Comparison of ENCODE assay signal across 11 cellular contexts in genomic region chrX:19332983-19333382, GRCh38. TPM values are rescaled to one million over a fixed set of nuclear protein-coding genes. Genes with fewer than 3 reads are reported as not detected.
DNase-seq lines count a peak whose midpoint lies in the region; ATAC-seq and TF ChIP-seq lines count a peak whose summit lies in the region.
"Had no signal": no experiment of that assay in that cellular context is flagged by ENCODE, and none has a peak within 500 bp of the region (broad histone marks: within the 10 kb centered on the region; RNA-seq: fewer than 3 reads in every experiment).

No MANE protein-coding gene starts in this region.

- peak; percentile 14 for DNase-seq in NCI-H748 (lab: John Stamatoyannopoulos, UW; ENCODE audit: unreplicated experiment)
- DNase-seq in NCI-H748 treated with DMSO at 0.1 percent for 48 hours (lab: John Stamatoyannopoulos, UW): no peak
- peak; percentile 64 to 77 for DNase-seq in SJCRH30
- DNase-seq in left cardiac atrium: peak; percentile 44
- DNase-seq in vagina (ENCODE audit: extremely low spot score in 2 of 2): peak; percentile 67 to 88
- no peak for DNase-seq in HT-29 (ENCODE audit: low spot score)
- DNase-seq: esophagus squamous epithelium, mammary epithelial cell, RPMI8226 had no signal

- H3K27ac ChIP-seq in SJCRH30 (no peak overlapping the region), vagina (no peak overlapping the region)
- H3K27ac ChIP-seq: esophagus squamous epithelium had no signal

- H3K27me3 ChIP-seq in SJCRH30 (no peaks in the 10 kb centered on the region), vagina (no peaks in the 10 kb centered on the region)
- H3K27me3 ChIP-seq: esophagus squamous epithelium had no signal

- TF ChIP-seq CTCF in vagina (IDR thresholded peaks at IDR 0.05): no peak

- intact Hi-C loops in left cardiac atrium (cut with DNase I): loop anchor here (5.0 to 10.0 kb wide), 4 partner anchors 308 to 948 kb away; no protein-coding TSS in a partner anchor
- intact Hi-C loops in vagina (cut with DNase I): no loop called here

- H3K36me3 ChIP-seq in SJCRH30 (no peaks in the 10 kb centered on the region), vagina (no peaks in the 10 kb centered on the region)
- H3K36me3 ChIP-seq: esophagus squamous epithelium had no signal

- H3K4me1 ChIP-seq in SJCRH30 (peaks cover 7% of the 10 kb centered on the region; the same call in 1 of the 2 replicates), vagina (no peaks in the 10 kb centered on the region)
- H3K4me1 ChIP-seq: esophagus squamous epithelium had no signal

- no peak overlapping the region for H3K4me3 ChIP-seq in SJCRH30
- H3K4me3 ChIP-seq in vagina: no peak overlapping the region
- H3K4me3 ChIP-seq: esophagus squamous epithelium had no signal

- no peak for TF ChIP-seq POLR2A in vagina (IDR thresholded peaks at IDR 0.05)

- ATAC-seq in left cardiac atrium (peak; percentile 53 to 76), GM21390 (IDR thresholded peaks at IDR 0.05; ENCODE audit: unreplicated experiment) (no peak), HG02884 (IDR thresholded peaks at IDR 0.05; ENCODE audit: unreplicated experiment) (no peak)

- H3K9me3 ChIP-seq in SJCRH30 (replicated peaks): no peaks in the 10 kb centered on the region
- H3K9me3 ChIP-seq in vagina: no peaks in the 10 kb centered on the region

RNA-seq across cellular contexts. Expression of gene PDHA1, which starts 10.7 kb away (rescaled TPM):
- 378 and 393 TPM in 2 replicates for total RNA-seq in SJCRH30 (2014; rRNA removed; shearing (Covaris generic))
- total RNA-seq in left cardiac atrium (100 to 1,000 TPM; 697 to 712 TPM), vagina (41.0 TPM)
- 257 and 284 TPM in 2 replicates for total RNA-seq in HT-29 (2014; rRNA removed; shearing (Covaris generic))

Comparison
In these comparisons a context has a peak if more than half of its experiments do, and no peak if none do; other contexts are left out.
1. DNase-seq: peak in NCI-H748 (single experiment), SJCRH30 (2 of 2), left cardiac atrium (single experiment) and vagina (2 of 2); none in NCI-H748 treated with DMSO at 0.1 percent for 48 hours (single experiment) and HT-29 (single experiment).
2. ATAC-seq: peak in left cardiac atrium (2 of 2); none in GM21390 (single experiment) and HG02884 (single experiment).